ENCODE assay signal across 8 cellular contexts in the genomic region with DNA sequence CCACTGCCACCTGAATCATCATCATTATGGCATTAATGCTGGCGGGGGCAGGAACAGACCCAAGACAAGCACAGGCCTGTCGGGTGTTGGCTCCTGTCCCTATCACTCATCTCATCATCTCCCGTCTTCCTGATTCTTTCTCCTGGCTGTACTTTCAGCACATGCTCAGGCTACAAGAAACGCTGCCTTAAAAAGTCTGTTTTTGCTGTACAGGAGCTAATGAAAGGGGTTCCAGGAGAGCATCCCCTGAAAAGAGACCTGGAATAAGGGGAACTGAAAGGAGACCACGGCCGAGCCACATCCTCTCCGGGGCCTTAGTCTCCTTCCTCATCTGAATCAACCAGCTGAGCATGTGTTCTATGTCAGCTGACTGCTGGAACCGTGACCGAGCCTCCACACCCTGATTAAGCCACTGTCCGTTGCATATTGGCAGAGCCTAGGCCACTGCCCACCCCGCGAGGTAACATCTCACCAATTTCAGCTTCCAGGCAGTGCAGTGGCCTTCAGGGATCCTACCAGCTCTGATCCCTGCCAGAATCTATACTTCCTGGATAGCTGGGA.
DNase-seq lines count a peak whose midpoint lies in the region; ATAC-seq and TF ChIP-seq lines count a peak whose summit lies in the region.

No MANE protein-coding gene starts in this region.

- H3K27me3 ChIP-seq in esophagus squamous epithelium: no peaks in the 10 kb centered on the region

- H3K27ac ChIP-seq in esophagus squamous epithelium: peak overlapping the region; percentile 66 to 85 (median 72)

- H3K36me3 ChIP-seq in esophagus squamous epithelium: peaks cover 0 to 30% (median 0%) of the 10 kb centered on the region in 3 donors

- peak in 1 of 6 experiments; percentile 6 for TF ChIP-seq CTCF in esophagus squamous epithelium (IDR thresholded peaks at IDR 0.05)

- 16 to 17% methylated on average over 12 of the region's 12 CpGs for WGBS in esophagus squamous epithelium, 2 donors

- ATAC-seq in GM18867 (IDR thresholded peaks at IDR 0.05; ENCODE audit: unreplicated experiment) (peak; percentile 85), HG03039 (IDR thresholded peaks at IDR 0.05; ENCODE audit: unreplicated experiment) (peak; percentile 49)
- no peak for ATAC-seq in activated CD4-positive, CD25-positive, alpha-beta regulatory T cell treated with anti-CD3 and anti-CD28 coated beads, Interleukin-2, amount 50 U/mL, for 24 hours

- peak; percentile 56 for DNase-seq in AG08395 (ENCODE audit: low spot score)
- DNase-seq in RPMI8226: peak; percentile 81
- peak; percentile 24 for DNase-seq in esophagus squamous epithelium (lab: John Stamatoyannopoulos, UW)
- peak in 8 of 10 donors; percentile 36 to 93 (median 58) for DNase-seq in posterior cingulate gyrus
- no peak for DNase-seq in dedifferentiated amniotic fluid mesenchymal stem cell (ENCODE audit: extremely low spot score)

- H3K9me3 ChIP-seq in esophagus squamous epithelium: no peaks in the 10 kb centered on the region

- no peak for TF ChIP-seq POLR2A in esophagus squamous epithelium (IDR thresholded peaks at IDR 0.05)

- H3K4me1 ChIP-seq in esophagus squamous epithelium: peaks cover 28 to 82% (median 32%) of the 10 kb centered on the region in 3 donors

- intact Hi-C loops in esophagus squamous epithelium (cut with DNase I) (no loop called here), posterior cingulate gyrus (cut with DNase I) (no loop called here)

- H3K4me3 ChIP-seq in esophagus squamous epithelium: peak overlapping the region; percentile 7 to 44 (median 12)

Comparison
In these comparisons a context has a peak if more than half of its experiments do, and no peak if none do; other contexts are left out.
1. ATAC-seq: peak in GM18867 (single experiment) and HG03039 (single experiment); none in activated CD4-positive, CD25-positive, alpha-beta regulatory T cell treated with anti-CD3 and anti-CD28 coated beads, Interleukin-2, amount 50 U/mL, for 24 hours (0 of 2).